ENCODE assay signal across 8 cellular contexts in genomic region chr4:80036949-80037348, GRCh38. TPM values are rescaled to one million over a fixed set of nuclear protein-coding genes. Genes with fewer than 3 reads are reported as not detected.
A peak's percentile ranks its signal among the peaks of the same experiment; 100 is the strongest.
DNase-seq lines count a peak whose midpoint lies in the region; ATAC-seq and TF ChIP-seq lines count a peak whose summit lies in the region.

No MANE protein-coding gene starts in this region.

- ATAC-seq in SK-N-SH treated with all-trans-retinoic acid at 6 μM for 48 hours = peak; percentile 94
- peak in 3 of 4 donors; percentile 67 to 79 (median 76) for ATAC-seq in psoas muscle
- no peak for ATAC-seq in GM21717 (IDR thresholded peaks at IDR 0.05; ENCODE audit: unreplicated experiment)
- ATAC-seq in HG03097 (IDR thresholded peaks at IDR 0.05; ENCODE audit: low FRiP score, unreplicated experiment) = no peak
- no peak for ATAC-seq in GM21526 (IDR thresholded peaks at IDR 0.05; ENCODE audit: low FRiP score, unreplicated experiment)

- H3K4me1 ChIP-seq in psoas muscle = peaks cover 7% of the 10 kb centered on the region

- H3K4me3 ChIP-seq in fibroblast of mammary gland (ENCODE audit: control insufficient read depth, low read depth, low read length) (no peak overlapping the region), psoas muscle (peak overlapping the region; percentile 26)

- H3K27me3 ChIP-seq in psoas muscle (ENCODE audit: insufficient read depth in 3 of 3, low read length in 2 of 3) = no peaks in the 10 kb centered on the region

- 15 to 36% (median 18%) methylated on average over 1 of the region's 1 CpG for WGBS in psoas muscle, 3 donors

- peak overlapping the region; percentile 60 for H3K27ac ChIP-seq in psoas muscle

- no peaks in the 10 kb centered on the region for H3K9me3 ChIP-seq in psoas muscle

- TF ChIP-seq CTCF in fibroblast of mammary gland (conservative IDR thresholded peaks at IDR 0.05; ENCODE audit: control insufficient read depth, insufficient read depth, low read depth, low read length) (no peak), psoas muscle (IDR thresholded peaks at IDR 0.05) (no peak)

- DNase-seq in GF-D8 (lab: John Stamatoyannopoulos, UW) (peak; percentile 57), fibroblast of mammary gland (ENCODE audit: low read depth) (peak; percentile 87), psoas muscle (no peak), NCI-H1105 (lab: John Stamatoyannopoulos, UW) (no peak)

- H3K36me3 ChIP-seq in psoas muscle (ENCODE audit: insufficient read depth in 1 of 2, low read depth in 1 of 2) = peaks cover 0 to 3% of the 10 kb centered on the region in 2 donors

- intact Hi-C loops in psoas muscle (cut with DNase I) = no loop called here

TF ChIP-seq in SK-N-SH treated with all-trans-retinoic acid at 6 μM for 48 hours, 23 proteins besides CTCF, POLR2A, EP300 and RAD21:
- TF ChIP-seq PPARA (CRISPR knock-in tag; IDR thresholded peaks at IDR 0.05; ENCODE audit: borderline replicate concordance) (no peak), ZNF8 (CRISPR knock-in tag; IDR thresholded peaks at IDR 0.05) (no peak), ZNF70 (CRISPR knock-in tag; IDR thresholded peaks at IDR 0.05) (no peak), RARB (CRISPR knock-in tag; IDR thresholded peaks at IDR 0.05) (peak; percentile 39; the same call in 1 of the 2 replicates), TOX (CRISPR knock-in tag; IDR thresholded peaks at IDR 0.05; ENCODE audit: borderline replicate concordance) (peak; percentile 67), ZC3H10 (CRISPR knock-in tag; IDR thresholded peaks at IDR 0.05) (peak; percentile 75; the same call in 1 of the 2 replicates), ZFP3 (CRISPR knock-in tag; IDR thresholded peaks at IDR 0.05) (no peak), TSHZ2 (CRISPR knock-in tag; IDR thresholded peaks at IDR 0.05) (no peak), TCF4 (CRISPR knock-in tag; IDR thresholded peaks at IDR 0.05; ENCODE audit: borderline replicate concordance) (peak; percentile 51), OSR1 (CRISPR knock-in tag; IDR thresholded peaks at IDR 0.05) (no peak), BACH2 (CRISPR knock-in tag; IDR thresholded peaks at IDR 0.05; ENCODE audit: borderline replicate concordance) (no peak), ESRRG (CRISPR knock-in tag; IDR thresholded peaks at IDR 0.05) (no peak), ZFP30 (CRISPR knock-in tag; IDR thresholded peaks at IDR 0.05) (no peak), SNAI2 (CRISPR knock-in tag; IDR thresholded peaks at IDR 0.05) (no peak), ISL1 (CRISPR knock-in tag; IDR thresholded peaks at IDR 0.05) (peak; percentile 95), ZNF565 (CRISPR knock-in tag; conservative IDR thresholded peaks at IDR 0.05; ENCODE audit: low read depth) (no peak), ARNTL (CRISPR knock-in tag; IDR thresholded peaks at IDR 0.05; ENCODE audit: borderline replicate concordance, low read depth) (no peak), GLIS3 (CRISPR knock-in tag; IDR thresholded peaks at IDR 0.05) (no peak), CSDC2 (CRISPR knock-in tag; IDR thresholded peaks at IDR 0.05) (no peak)
- TF ChIP-seq, protein P1, sequence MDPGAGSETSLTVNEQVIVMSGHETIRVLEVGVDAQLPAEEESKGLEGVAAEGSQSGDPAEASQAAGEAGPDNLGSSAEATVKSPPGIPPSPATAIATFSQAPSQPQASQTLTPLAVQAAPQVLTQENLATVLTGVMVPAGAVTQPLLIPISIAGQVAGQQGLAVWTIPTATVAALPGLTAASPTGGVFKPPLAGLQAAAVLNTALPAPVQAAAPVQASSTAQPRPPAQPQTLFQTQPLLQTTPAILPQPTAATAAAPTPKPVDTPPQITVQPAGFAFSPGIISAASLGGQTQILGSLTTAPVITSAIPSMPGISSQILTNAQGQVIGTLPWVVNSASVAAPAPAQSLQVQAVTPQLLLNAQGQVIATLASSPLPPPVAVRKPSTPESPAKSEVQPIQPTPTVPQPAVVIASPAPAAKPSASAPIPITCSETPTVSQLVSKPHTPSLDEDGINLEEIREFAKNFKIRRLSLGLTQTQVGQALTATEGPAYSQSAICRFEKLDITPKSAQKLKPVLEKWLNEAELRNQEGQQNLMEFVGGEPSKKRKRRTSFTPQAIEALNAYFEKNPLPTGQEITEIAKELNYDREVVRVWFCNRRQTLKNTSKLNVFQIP (CRISPR knock-in tag; IDR thresholded peaks at IDR 0.05; ENCODE audit: borderline replicate concordance, low read depth) = no peak
- TF ChIP-seq, protein P2, sequence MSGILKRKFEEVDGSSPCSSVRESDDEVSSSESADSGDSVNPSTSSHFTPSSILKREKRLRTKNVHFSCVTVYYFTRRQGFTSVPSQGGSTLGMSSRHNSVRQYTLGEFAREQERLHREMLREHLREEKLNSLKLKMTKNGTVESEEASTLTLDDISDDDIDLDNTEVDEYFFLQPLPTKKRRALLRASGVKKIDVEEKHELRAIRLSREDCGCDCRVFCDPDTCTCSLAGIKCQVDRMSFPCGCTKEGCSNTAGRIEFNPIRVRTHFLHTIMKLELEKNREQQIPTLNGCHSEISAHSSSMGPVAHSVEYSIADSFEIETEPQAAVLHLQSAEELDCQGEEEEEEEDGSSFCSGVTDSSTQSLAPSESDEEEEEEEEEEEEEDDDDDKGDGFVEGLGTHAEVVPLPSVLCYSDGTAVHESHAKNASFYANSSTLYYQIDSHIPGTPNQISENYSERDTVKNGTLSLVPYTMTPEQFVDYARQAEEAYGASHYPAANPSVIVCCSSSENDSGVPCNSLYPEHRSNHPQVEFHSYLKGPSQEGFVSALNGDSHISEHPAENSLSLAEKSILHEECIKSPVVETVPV (CRISPR knock-in tag; IDR thresholded peaks at IDR 0.05) = no peak
- TF ChIP-seq, protein P3, sequence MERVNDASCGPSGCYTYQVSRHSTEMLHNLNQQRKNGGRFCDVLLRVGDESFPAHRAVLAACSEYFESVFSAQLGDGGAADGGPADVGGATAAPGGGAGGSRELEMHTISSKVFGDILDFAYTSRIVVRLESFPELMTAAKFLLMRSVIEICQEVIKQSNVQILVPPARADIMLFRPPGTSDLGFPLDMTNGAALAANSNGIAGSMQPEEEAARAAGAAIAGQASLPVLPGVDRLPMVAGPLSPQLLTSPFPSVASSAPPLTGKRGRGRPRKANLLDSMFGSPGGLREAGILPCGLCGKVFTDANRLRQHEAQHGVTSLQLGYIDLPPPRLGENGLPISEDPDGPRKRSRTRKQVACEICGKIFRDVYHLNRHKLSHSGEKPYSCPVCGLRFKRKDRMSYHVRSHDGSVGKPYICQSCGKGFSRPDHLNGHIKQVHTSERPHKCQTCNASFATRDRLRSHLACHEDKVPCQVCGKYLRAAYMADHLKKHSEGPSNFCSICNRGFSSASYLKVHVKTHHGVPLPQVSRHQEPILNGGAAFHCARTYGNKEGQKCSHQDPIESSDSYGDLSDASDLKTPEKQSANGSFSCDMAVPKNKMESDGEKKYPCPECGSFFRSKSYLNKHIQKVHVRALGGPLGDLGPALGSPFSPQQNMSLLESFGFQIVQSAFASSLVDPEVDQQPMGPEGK (CRISPR knock-in tag; IDR thresholded peaks at IDR 0.05; ENCODE audit: borderline replicate concordance) = no peak
- TF ChIP-seq, protein P4, sequence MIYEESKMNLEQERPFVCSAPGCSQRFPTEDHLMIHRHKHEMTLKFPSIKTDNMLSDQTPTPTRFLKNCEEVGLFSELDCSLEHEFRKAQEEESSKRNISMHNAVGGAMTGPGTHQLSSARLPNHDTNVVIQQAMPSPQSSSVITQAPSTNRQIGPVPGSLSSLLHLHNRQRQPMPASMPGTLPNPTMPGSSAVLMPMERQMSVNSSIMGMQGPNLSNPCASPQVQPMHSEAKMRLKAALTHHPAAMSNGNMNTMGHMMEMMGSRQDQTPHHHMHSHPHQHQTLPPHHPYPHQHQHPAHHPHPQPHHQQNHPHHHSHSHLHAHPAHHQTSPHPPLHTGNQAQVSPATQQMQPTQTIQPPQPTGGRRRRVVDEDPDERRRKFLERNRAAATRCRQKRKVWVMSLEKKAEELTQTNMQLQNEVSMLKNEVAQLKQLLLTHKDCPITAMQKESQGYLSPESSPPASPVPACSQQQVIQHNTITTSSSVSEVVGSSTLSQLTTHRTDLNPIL (CRISPR knock-in tag; IDR thresholded peaks at IDR 0.05; ENCODE audit: low read depth) = peak; percentile 57; the same call in 1 of the 2 replicates

RNA-seq across cellular contexts. Expression of gene ANTXR2, which starts 36.1 kb away (rescaled TPM):
- total RNA-seq in psoas muscle = 10 to 100 TPM; 10.3 to 21.9 (median 14.8) TPM
- polyA plus RNA-seq in psoas muscle = 1 to 10 TPM; 3.3 to 7.7 (median 5.4) TPM

Comparison
In these comparisons a context has a peak if more than half of its experiments do, and no peak if none do; other contexts are left out.
1. DNase-seq: peak in GF-D8 (single experiment) and fibroblast of mammary gland (single experiment); none in psoas muscle (0 of 2) and NCI-H1105 (single experiment).
2. ATAC-seq: peak in SK-N-SH treated with all-trans-retinoic acid at 6 μM for 48 hours (single experiment) and psoas muscle (3 of 4); none in GM21717 (single experiment), HG03097 (single experiment) and GM21526 (single experiment).